Comparison of ENCODE assay signal across 21 cellular contexts in the genomic region with DNA sequence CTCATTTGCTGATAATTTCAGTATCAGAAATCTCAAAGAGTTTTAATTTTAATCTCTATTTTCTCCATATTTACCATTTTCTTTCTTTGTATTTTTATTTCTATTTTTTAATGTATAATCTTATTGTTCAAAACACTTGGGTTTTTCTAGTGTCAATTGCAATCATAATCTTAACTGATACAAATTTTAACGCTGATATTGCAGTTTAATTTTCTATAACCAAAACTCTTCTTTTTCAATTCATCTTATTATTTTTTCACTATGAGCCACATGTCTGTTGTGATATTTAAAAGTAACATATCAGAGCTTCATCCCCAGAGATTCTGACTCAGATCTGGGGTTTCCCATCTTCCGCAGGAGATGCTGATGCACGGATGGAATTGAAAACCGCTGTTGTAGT. TPM values are rescaled to one million over a fixed set of nuclear protein-coding genes. Genes with fewer than 3 reads are reported as not detected.
"Had no signal": no experiment of that assay in that cellular context is flagged by ENCODE, and none has a peak within 500 bp of the region (broad histone marks: within the 10 kb centered on the region; RNA-seq: fewer than 3 reads in every experiment).

No MANE protein-coding gene starts in this region.

- FAIRE-seq: astrocyte had no signal

- DNase-seq: activated CD4-positive, alpha-beta T cell treated with anti-CD3 and anti-CD28 coated beads for 48 hours; activated CD4-positive, alpha-beta T cell treated with anti-CD3 and anti-CD28 coated beads, Interleukin-2, amount 50 U/mL, for 4 hours; activated CD4-positive, CD25-positive, alpha-beta regulatory T cell treated with anti-CD3 and anti-CD28 coated beads, Interleukin-2, amount 50 U/mL, for 72 hours; activated CD8-positive, alpha-beta memory T cell treated with anti-CD3 and anti-CD28 coated beads, Interleukin-2, amount 50 U/mL, for 48 hours; activated CD8-positive, alpha-beta T cell treated with anti-CD3 and anti-CD28 coated beads, Interleukin-2, amount 10 ng/mL, durations not matched to agents 7 days and 5 days; activated effector memory CD4-positive, alpha-beta T cell treated with anti-CD3 and anti-CD28 coated beads, Interleukin-2, amount 50 U/mL, for 16 hours; activated naive CD4-positive, alpha-beta T cell treated with Interleukin-2 at 50 U/mL for 16 hours; activated T-cell treated with anti-CD3 and anti-CD28 coated beads, Interleukin-2, amount 50 U/mL, for 4 hours; amygdala; Karpas-422; NCI-H146; NCI-H187 treated with DMSO at 0.1 percent for 48 hours; NCI-H2081 treated with DMSO at 0.1 percent for 48 hours; NCI-H446; NCI-H524; SIG-M5; T-cell; T-helper 2 cell; T1000 had no signal

RNA-seq across cellular contexts. Expression of a gene that starts 16.2 kb away (rescaled TPM):
- total RNA-seq: activated CD8-positive, alpha-beta T cell treated with anti-CD3 and anti-CD28 coated beads, Interleukin-2, amount 10 ng/mL, durations not matched to agents 7 days and 5 days; activated T-cell treated with anti-CD3 and anti-CD28 coated beads, Interleukin-2, amount 50 U/mL, for 4 hours; astrocyte; RPMI7951; T-cell had no signal
